In the genomic region with DNA sequence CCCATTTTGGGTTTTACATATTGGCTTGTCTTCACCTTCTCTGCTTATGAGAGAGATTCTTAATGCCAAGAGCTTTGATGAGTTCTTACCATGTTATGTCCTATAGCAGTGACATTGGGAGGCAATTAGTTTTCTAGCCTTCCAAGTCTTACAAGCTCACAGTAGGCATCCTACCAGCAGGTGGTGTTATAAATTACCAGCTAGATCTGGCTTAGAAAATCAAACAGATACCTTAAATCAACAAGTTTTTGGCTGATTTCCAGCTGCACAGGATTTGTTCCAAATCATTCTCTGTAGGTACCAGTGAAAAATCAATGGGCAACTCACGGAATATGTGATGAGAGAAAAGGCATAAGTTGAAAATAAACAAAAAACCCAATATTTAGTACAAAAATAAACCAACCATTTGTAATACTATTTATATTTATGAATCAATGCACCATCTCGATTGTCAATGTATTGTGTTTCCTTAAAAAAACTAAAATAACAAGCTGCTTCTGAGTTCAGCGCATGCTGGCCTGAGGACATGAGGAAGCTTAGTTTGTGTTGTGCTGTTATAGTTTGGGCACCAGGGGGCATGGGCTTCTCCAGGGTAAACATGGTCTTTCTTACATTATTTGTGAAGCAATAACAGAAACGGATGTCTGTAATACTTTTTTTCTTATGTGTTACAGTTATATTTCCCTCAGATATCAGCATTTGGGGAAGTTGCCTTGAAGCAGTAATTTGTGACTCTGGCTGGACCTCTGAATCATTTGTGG, we compare ENCODE assay signal across 11 cellular contexts. TPM values are rescaled to one million over a fixed set of nuclear protein-coding genes. Genes with fewer than 3 reads are reported as not detected.
A peak's percentile ranks its signal among the peaks of the same experiment; 100 is the strongest.
DNase-seq lines count a peak whose midpoint lies in the region; TF ChIP-seq lines count a peak whose summit lies in the region.
"Had no signal": no experiment of that assay in that cellular context is flagged by ENCODE, and none has a peak within 500 bp of the region (broad histone marks: within the 10 kb centered on the region; RNA-seq: fewer than 3 reads in every experiment).

No MANE protein-coding gene starts in this region.

- H3K27me3 ChIP-seq in endodermal cell (ENCODE audit: control insufficient read depth, insufficient read depth, low read length, poor library complexity, severe bottlenecking), result no peaks in the 10 kb centered on the region
- H3K27me3 ChIP-seq: pancreas had no signal

- H3K4me3 Mint-ChIP-seq in endodermal cell, result no peak overlapping the region
- H3K4me3 Mint-ChIP-seq in progenitor cell of endocrine pancreas (ENCODE audit: low read depth), result no peak overlapping the region
- H3K4me3 Mint-ChIP-seq: activated CD4-positive, alpha-beta T cell treated with anti-CD3 and anti-CD28 coated beads, Interleukin-2, amount 10 ng/mL, durations not matched to agents 24 days and 14 days had no signal

- CTCF ChIA-PET in HEK293 (lab: Yijun Ruan, JAX), result interaction anchor here (0.6 to 1.8 kb wide), 12 partner anchors 8 to 902 kb away, joined by 3 to 25 read pairs (median 4); no protein-coding TSS in a partner anchor

- no peaks in the 10 kb centered on the region for H3K9me3 ChIP-seq in HEK293 (ENCODE audit: control insufficient read depth, insufficient read depth, low read depth, low read length)
- H3K9me3 ChIP-seq in endodermal cell (ENCODE audit: control insufficient read depth, low read length), result no peaks in the 10 kb centered on the region
- H3K9me3 ChIP-seq: pancreas had no signal

- POLR2A ChIA-PET in HEK293 (lab: Yijun Ruan, JAX), result no interaction called here

- H3K27ac ChIP-seq in HEK293 (ENCODE audit: extremely low read depth, low read depth, low read length) (no peak overlapping the region), endodermal cell (ENCODE audit: low read depth, low read length) (no peak overlapping the region)
- H3K27ac ChIP-seq: pancreas had no signal

- H3K27ac Mint-ChIP-seq in endodermal cell, result no peak overlapping the region
- no peak overlapping the region for H3K27ac Mint-ChIP-seq in progenitor cell of endocrine pancreas
- H3K27ac Mint-ChIP-seq: activated CD4-positive, alpha-beta T cell treated with anti-CD3 and anti-CD28 coated beads, Interleukin-2, amount 10 ng/mL, durations not matched to agents 24 days and 14 days had no signal

- 85 to 86% methylated on average over 2 to 4 of the region's 4 CpGs for WGBS in endodermal cell (ENCODE audit: insufficient coverage in 1 of 2, insufficient read length in 1 of 2), 2 experiments

- H3K4me1 ChIP-seq in HEK293 (ENCODE audit: control insufficient read depth, insufficient read depth, low read length) (peaks cover 4% of the 10 kb centered on the region; the same call in 1 of the 2 replicates), endodermal cell (ENCODE audit: control insufficient read depth, insufficient read depth, low read length) (peaks cover 2% of the 10 kb centered on the region)
- H3K4me1 ChIP-seq: pancreas had no signal

- DNase-seq in CD1c-positive myeloid dendritic cell (ENCODE audit: extremely low spot score) (peak; percentile 54), NCI-H69 (lab: John Stamatoyannopoulos, UW) (peak; percentile 88), endodermal cell (peak; percentile 61), putamen (ENCODE audit: low spot score) (no peak), progenitor cell of endocrine pancreas (ENCODE audit: low spot score, unreplicated experiment) (no peak)
- DNase-seq in stimulated activated CD4-positive, alpha-beta T cell treated with anti-CD3 and anti-CD28 coated beads, Interleukin-1b, Interleukin-23, amount 100 ng/mL, for 48 hours, result no peak
- DNase-seq in central memory CD4-positive, alpha-beta T cell, result no peak
- DNase-seq: activated CD4-positive, alpha-beta T cell treated with anti-CD3 and anti-CD28 coated beads, Interleukin-2, amount 10 ng/mL, durations not matched to agents 24 days and 14 days; pancreas had no signal

- H3K4me3 ChIP-seq in HEK293 (ENCODE audit: low read depth, low read length) (no peak overlapping the region), endodermal cell (ENCODE audit: low read length) (no peak overlapping the region)
- H3K4me3 ChIP-seq: pancreas had no signal

- H3K9ac ChIP-seq in endodermal cell (ENCODE audit: extremely low read depth, low read length, poor library complexity, severe bottlenecking), result no peak overlapping the region

- H3K36me3 ChIP-seq in HEK293 (ENCODE audit: control insufficient read depth in 2 of 2, insufficient read depth in 1 of 2, low read length in 2 of 2), result no peaks in the 10 kb centered on the region
- H3K36me3 ChIP-seq in endodermal cell (ENCODE audit: control insufficient read depth, insufficient read depth, low read length), result no peaks in the 10 kb centered on the region
- H3K36me3 ChIP-seq: pancreas had no signal

- TF ChIP-seq CTCF in HEK293 (tag by site-specific recombination; IDR thresholded peaks at IDR 0.05) (no peak), endodermal cell (conservative IDR thresholded peaks at IDR 0.05) (peak; percentile 82), progenitor cell of endocrine pancreas (IDR thresholded peaks at IDR 0.05; ENCODE audit: unreplicated experiment) (no peak)

- H3K27me3 Mint-ChIP-seq in endodermal cell (ENCODE audit: insufficient read depth) (no peaks in the 10 kb centered on the region), progenitor cell of endocrine pancreas (no peaks in the 10 kb centered on the region)

- H3K9me3 Mint-ChIP-seq in endodermal cell (no peaks in the 10 kb centered on the region), progenitor cell of endocrine pancreas (ENCODE audit: low read depth) (no peaks in the 10 kb centered on the region)
- H3K9me3 Mint-ChIP-seq: activated CD4-positive, alpha-beta T cell treated with anti-CD3 and anti-CD28 coated beads, Interleukin-2, amount 10 ng/mL, durations not matched to agents 24 days and 14 days had no signal

- H3K36me3 Mint-ChIP-seq in endodermal cell (ENCODE audit: low read depth) (no peaks in the 10 kb centered on the region), progenitor cell of endocrine pancreas (ENCODE audit: insufficient read depth) (no peaks in the 10 kb centered on the region)

- peaks cover 7% of the 10 kb centered on the region for H3K4me1 Mint-ChIP-seq in endodermal cell
- no peaks in the 10 kb centered on the region for H3K4me1 Mint-ChIP-seq in progenitor cell of endocrine pancreas (ENCODE audit: low read depth)
- H3K4me1 Mint-ChIP-seq: activated CD4-positive, alpha-beta T cell treated with anti-CD3 and anti-CD28 coated beads, Interleukin-2, amount 10 ng/mL, durations not matched to agents 24 days and 14 days had no signal

TF ChIP-seq in HEK293, 187 proteins besides CTCF, POLR2A, EP300 and RAD21:
- TF ChIP-seq ZIC2 (tag by site-specific recombination; IDR thresholded peaks at IDR 0.05) (peak; percentile 36), RBAK (tag by site-specific recombination; IDR thresholded peaks at IDR 0.05) (no peak)

RNA-seq across cellular contexts. Expression of gene NXPH2, which starts 34.1 kb away (rescaled TPM):
- total RNA-seq in endodermal cell (1 to 10 TPM; 3.7 to 4.8 TPM), progenitor cell of endocrine pancreas (5.3 and 5.9 TPM in 2 replicates)
- polyA plus RNA-seq in endodermal cell (2013, experiment 1 of 2), result 2.0 TPM
- 1.7 TPM for polyA plus RNA-seq in endodermal cell (2013, experiment 2 of 2)
- total RNA-seq: activated CD4-positive, alpha-beta T cell treated with anti-CD3 and anti-CD28 coated beads, Interleukin-2, amount 10 ng/mL, durations not matched to agents 24 days and 14 days; subcutaneous adipose tissue had no signal
- polyA plus RNA-seq: pancreas had no signal

Comparison
In these comparisons a context has a peak if more than half of its experiments do, and no peak if none do; other contexts are left out.
1. DNase-seq: peak in CD1c-positive myeloid dendritic cell (single experiment), NCI-H69 (single experiment) and endodermal cell (single experiment); none in stimulated activated CD4-positive, alpha-beta T cell treated with anti-CD3 and anti-CD28 coated beads, Interleukin-1b, Interleukin-23, amount 100 ng/mL, for 48 hours (single experiment), central memory CD4-positive, alpha-beta T cell (single experiment), putamen (single experiment) and progenitor cell of endocrine pancreas (single experiment).